In genomic region chr4:109435635-109436034, GRCh38 we compare ENCODE assay signal across 12 cellular contexts. TPM values are rescaled to one million over a fixed set of nuclear protein-coding genes. Genes with fewer than 3 reads are reported as not detected.
DNase-seq lines count a peak whose midpoint lies in the region; ATAC-seq and TF ChIP-seq lines count a peak whose summit lies in the region.
"Had no signal": no experiment of that assay in that cellular context is flagged by ENCODE, and none has a peak within 500 bp of the region (broad histone marks: within the 10 kb centered on the region; RNA-seq: fewer than 3 reads in every experiment).

No MANE protein-coding gene starts in this region.

- H3K4me2 ChIP-seq in Loucy (ENCODE audit: low read depth, low read length, poor library complexity, severe bottlenecking), result peak overlapping the region; percentile 86

- no peaks in the 10 kb centered on the region for H3K9me2 ChIP-seq in Loucy (replicated peaks; ENCODE audit: low read depth, low read length)

- intact Hi-C loops in Caco-2 (cut with micrococcal nuclease; ENCODE audit: unreplicated experiment), result no loop called here

- CTCF ChIA-PET in Caco-2 (lab: Charles Lee), result no interaction called here

- POLR2A ChIA-PET in Caco-2 (lab: Charles Lee), result no interaction called here

- H3K4me3 ChIP-seq in Caco-2 (ENCODE audit: low read depth, low read length) (no peak overlapping the region), Loucy (ENCODE audit: low read length, poor library complexity, severe bottlenecking) (peak overlapping the region; percentile 80), endodermal cell (ENCODE audit: low read length) (peak overlapping the region; percentile 99)

- peaks cover 54% of the 10 kb centered on the region for H4K20me1 ChIP-seq in Loucy (ENCODE audit: insufficient read depth, low read length, poor library complexity, severe bottlenecking)

- TF ChIP-seq CTCF in Caco-2 (IDR thresholded peaks at IDR 0.05; ENCODE audit: insufficient read depth in 1 of 2, low read depth in 1 of 2, low read length in 1 of 2, severe bottlenecking in 1 of 2, unreplicated experiment in 1 of 2), result no peak
- TF ChIP-seq CTCF in Loucy (conservative IDR thresholded peaks at IDR 0.05; ENCODE audit: low read length), result no peak
- no peak for TF ChIP-seq CTCF in endodermal cell (conservative IDR thresholded peaks at IDR 0.05)
- no peak for TF ChIP-seq CTCF in neural crest cell (conservative IDR thresholded peaks at IDR 0.05)

- DNase-seq in Caco-2 (no peak), endodermal cell (no peak), neural crest cell (ENCODE audit: low read depth, low spot score) (no peak), NCI-H82 treated with DMSO at 0.1 percent for 48 hours (lab: John Stamatoyannopoulos, UW; ENCODE audit: unreplicated experiment) (no peak), COR-L47 (lab: John Stamatoyannopoulos, UW) (no peak), mucosa of gallbladder (ENCODE audit: low spot score) (no peak)
- DNase-seq: effector CD4-positive, alpha-beta T cell; NCI-H187 treated with DMSO at 0.1 percent for 48 hours had no signal

- no peaks in the 10 kb centered on the region for H3K36me3 ChIP-seq in Caco-2 (ENCODE audit: control insufficient read depth, insufficient read depth, low read length)
- H3K36me3 ChIP-seq in Loucy (ENCODE audit: insufficient read depth, low read length), result no peaks in the 10 kb centered on the region
- peaks cover under 1% of the 10 kb centered on the region for H3K36me3 ChIP-seq in endodermal cell (ENCODE audit: control insufficient read depth, insufficient read depth, low read length)

- no peak for ATAC-seq in HG02840 (IDR thresholded peaks at IDR 0.05; ENCODE audit: low FRiP score, unreplicated experiment)
- ATAC-seq: activated CD4-positive, CD25-positive, alpha-beta regulatory T cell treated with anti-CD3 and anti-CD28 coated beads, Interleukin-2, amount 50 U/mL, for 24 hours had no signal

- no peaks in the 10 kb centered on the region for H3K9me3 ChIP-seq in Caco-2
- no peaks in the 10 kb centered on the region for H3K9me3 ChIP-seq in Loucy (ENCODE audit: insufficient read depth, low read depth, low read length)
- no peaks in the 10 kb centered on the region for H3K9me3 ChIP-seq in endodermal cell (ENCODE audit: control insufficient read depth, low read length)

- no peaks in the 10 kb centered on the region for H3K36me3 Mint-ChIP-seq in Caco-2 (ENCODE audit: insufficient read depth, unreplicated experiment)
- peaks cover 2% of the 10 kb centered on the region for H3K36me3 Mint-ChIP-seq in endodermal cell (ENCODE audit: low read depth)
- no peaks in the 10 kb centered on the region for H3K36me3 Mint-ChIP-seq in neural crest cell (ENCODE audit: low read depth)

- H3K4me1 ChIP-seq in Caco-2, result peaks cover 25% of the 10 kb centered on the region
- H3K4me1 ChIP-seq in Loucy (ENCODE audit: insufficient read depth, low read length, poor library complexity, severe bottlenecking), result peaks cover 58% of the 10 kb centered on the region
- H3K4me1 ChIP-seq in endodermal cell (ENCODE audit: control insufficient read depth, insufficient read depth, low read length), result peaks cover 3% of the 10 kb centered on the region

- 65 to 80% methylated on average over 3 of the region's 3 CpGs for WGBS in endodermal cell (ENCODE audit: insufficient coverage in 1 of 2, insufficient read length in 1 of 2), 2 experiments

- H3F3A ChIP-seq in Loucy (ENCODE audit: low read depth), result no peaks in the 10 kb centered on the region; the same call in 1 of the 2 replicates

- H3K4me1 Mint-ChIP-seq in Caco-2 (ENCODE audit: low read depth, unreplicated experiment) (peaks cover 21% of the 10 kb centered on the region), endodermal cell (peaks cover 52% of the 10 kb centered on the region), neural crest cell (peaks cover 55% of the 10 kb centered on the region)

- H3K9ac ChIP-seq in Loucy (ENCODE audit: low read depth, low read length, poor library complexity, severe bottlenecking) (peak overlapping the region; percentile 74), endodermal cell (ENCODE audit: extremely low read depth, low read length, poor library complexity, severe bottlenecking) (peak overlapping the region; percentile 65)
- H3K9ac ChIP-seq: parathyroid adenoma had no signal

- H3K27ac Mint-ChIP-seq in Caco-2 (ENCODE audit: unreplicated experiment) (peak overlapping the region; percentile 39), endodermal cell (peak overlapping the region; percentile 80), neural crest cell (ENCODE audit: unreplicated experiment) (no peak overlapping the region)

- H3K27me3 Mint-ChIP-seq in Caco-2 (ENCODE audit: insufficient read depth, unreplicated experiment) (no peaks in the 10 kb centered on the region), endodermal cell (ENCODE audit: insufficient read depth) (no peaks in the 10 kb centered on the region), neural crest cell (ENCODE audit: low read depth) (no peaks in the 10 kb centered on the region)

- peak overlapping the region; percentile 77 for H3K4me3 Mint-ChIP-seq in Caco-2 (ENCODE audit: unreplicated experiment)
- H3K4me3 Mint-ChIP-seq in endodermal cell, result peak overlapping the region; percentile 84
- peak overlapping the region; percentile 68 for H3K4me3 Mint-ChIP-seq in neural crest cell

- H3K79me2 ChIP-seq in Loucy (ENCODE audit: insufficient read depth, low read length), result peaks cover 83% of the 10 kb centered on the region

- BruUV-seq in Caco-2 (replicated peaks; lab: Mats Ljungman, UMichigan), result no TSS peak

- no peak overlapping the region for H3K27ac ChIP-seq in endodermal cell (ENCODE audit: low read depth, low read length)
- H3K27ac ChIP-seq: parathyroid adenoma had no signal

- H2AFZ ChIP-seq in Loucy (ENCODE audit: low read length), result no peak overlapping the region
- H2AFZ ChIP-seq: parathyroid adenoma had no signal

- no peaks in the 10 kb centered on the region for H3K9me3 Mint-ChIP-seq in Caco-2 (ENCODE audit: unreplicated experiment)
- H3K9me3 Mint-ChIP-seq in endodermal cell, result no peaks in the 10 kb centered on the region
- H3K9me3 Mint-ChIP-seq in neural crest cell, result no peaks in the 10 kb centered on the region

- no peaks in the 10 kb centered on the region for H3K27me3 ChIP-seq in Caco-2 (replicated peaks; ENCODE audit: control insufficient read depth, insufficient read depth, low read length)
- no peaks in the 10 kb centered on the region for H3K27me3 ChIP-seq in Loucy (ENCODE audit: insufficient read depth, low read length, poor library complexity, severe bottlenecking)
- no peaks in the 10 kb centered on the region for H3K27me3 ChIP-seq in endodermal cell (ENCODE audit: control insufficient read depth, insufficient read depth, low read length, poor library complexity, severe bottlenecking)

RNA-seq across cellular contexts. Expression of gene SEC24B, which starts 2.0 kb away (rescaled TPM):
- total RNA-seq in Caco-2 (2022) (29.0 and 29.5 TPM in 2 replicates), endodermal cell (10 to 100 TPM; 42.5 to 48.6 TPM), neural crest cell (31.7 and 33.4 TPM in 2 replicates), mucosa of gallbladder (32.8 TPM)
- 36.3 TPM for polyA plus RNA-seq in endodermal cell (2013, experiment 1 of 2)
- 34.6 TPM for polyA plus RNA-seq in endodermal cell (2013, experiment 2 of 2)
